ENCODE assay signal across 1 cellular context in genomic region chr19:49929611-49930482, GRCh38.
A peak's percentile ranks its signal among the peaks of the same experiment; 100 is the strongest.
TF ChIP-seq lines count a peak whose summit lies in the region.

No MANE protein-coding gene starts in this region.

TF ChIP-seq in HepG2, 621 proteins besides CTCF, POLR2A, EP300 and RAD21 (continued from another document and continues in another):
- TF ChIP-seq POGK (CRISPR knock-in tag; conservative IDR thresholded peaks at IDR 0.05) (peak; percentile 54), ZNF501 (CRISPR knock-in tag; IDR thresholded peaks at IDR 0.05) (peak; percentile 92), HOXD1 (CRISPR knock-in tag; IDR thresholded peaks at IDR 0.05) (0 out of 2 replicates have a peak, but pooled peaks have one; percentile 12), ELK4 (CRISPR knock-in tag; IDR thresholded peaks at IDR 0.05; ENCODE audit: borderline replicate concordance) (no peak), BCLAF1 (IDR thresholded peaks at IDR 0.05) (no peak), HNF4A (CRISPR knock-in tag; IDR thresholded peaks at IDR 0.05) (no peak), PHF20 (CRISPR knock-in tag; IDR thresholded peaks at IDR 0.05) (peak; percentile 39), ZMAT5 (CRISPR knock-in tag; IDR thresholded peaks at IDR 0.05; ENCODE audit: borderline replicate concordance, low read depth) (no peak), MYNN (CRISPR knock-in tag; IDR thresholded peaks at IDR 0.05; ENCODE audit: low read depth) (no peak), POLR2G (IDR thresholded peaks at IDR 0.05; ENCODE audit: low read depth, low read length) (peak; percentile 96), MAX (IDR thresholded peaks at IDR 0.05) (peak; percentile 91), FOXP4 (CRISPR knock-in tag; IDR thresholded peaks at IDR 0.05) (peak; percentile 13; the same call in 1 of the 2 replicates), XBP1 (CRISPR knock-in tag; IDR thresholded peaks at IDR 0.05) (no peak; the same call in 1 of the 2 replicates), ZNF235 (CRISPR knock-in tag; IDR thresholded peaks at IDR 0.05; ENCODE audit: borderline replicate concordance) (no peak), TRAFD1 (CRISPR knock-in tag; IDR thresholded peaks at IDR 0.05; ENCODE audit: borderline replicate concordance) (0 out of 2 replicates have a peak, but pooled peaks have one; percentile 63), TEAD2 (CRISPR knock-in tag; IDR thresholded peaks at IDR 0.05) (0 out of 2 replicates have a peak, but pooled peaks have one; percentile 35), ZNF788 (CRISPR knock-in tag; IDR thresholded peaks at IDR 0.05; ENCODE audit: borderline replicate concordance) (peak; percentile 23; the same call in 1 of the 2 replicates), KDM3A (CRISPR knock-in tag; IDR thresholded peaks at IDR 0.05; ENCODE audit: low read depth) (0 out of 2 replicates have a peak, but pooled peaks have one; percentile 43), MAZ (IDR thresholded peaks at IDR 0.05; ENCODE audit: borderline replicate concordance, low read depth, low read length) (peak; percentile 53; the same call in 1 of the 2 replicates), MAZ (CRISPR knock-in tag; IDR thresholded peaks at IDR 0.05; ENCODE audit: low read depth) (peak; percentile 38; the same call in 1 of the 2 replicates), ATF5 (CRISPR knock-in tag; IDR thresholded peaks at IDR 0.05; ENCODE audit: low read depth) (no peak; the same call in 1 of the 2 replicates), LBX2 (CRISPR knock-in tag; IDR thresholded peaks at IDR 0.05; ENCODE audit: borderline replicate concordance) (no peak; the same call in 1 of the 2 replicates), ZNF274 (CRISPR knock-in tag; IDR thresholded peaks at IDR 0.05) (peak; percentile 86; the same call in 1 of the 2 replicates), HNF1B (CRISPR knock-in tag; IDR thresholded peaks at IDR 0.05) (peak; percentile 68), ATF6 (CRISPR knock-in tag; conservative IDR thresholded peaks at IDR 0.05) (no peak), ZBTB46 (CRISPR knock-in tag; IDR thresholded peaks at IDR 0.05; ENCODE audit: borderline replicate concordance) (no peak), DNMT3B (CRISPR knock-in tag; conservative IDR thresholded peaks at IDR 0.05) (peak; percentile 78; the same call in 1 of the 2 replicates), ZNF503 (CRISPR knock-in tag; IDR thresholded peaks at IDR 0.05) (no peak), ZBTB34 (CRISPR knock-in tag; IDR thresholded peaks at IDR 0.05) (no peak), ZNF552 (CRISPR knock-in tag; IDR thresholded peaks at IDR 0.05; ENCODE audit: borderline replicate concordance) (0 out of 2 replicates have a peak, but pooled peaks have one; percentile 13), DR1 (CRISPR knock-in tag; IDR thresholded peaks at IDR 0.05) (peak; percentile 91), CC2D1A (CRISPR knock-in tag; IDR thresholded peaks at IDR 0.05) (peak; percentile 18; the same call in 1 of the 2 replicates), NFYC (CRISPR knock-in tag; IDR thresholded peaks at IDR 0.05) (no peak)
